1 cellular context compared by ENCODE assay signal in genomic region chr5:158943569-158943968, GRCh38.
TF ChIP-seq lines count a peak whose summit lies in the region.

No MANE protein-coding gene starts in this region.

TF ChIP-seq in HEK293, 187 proteins besides CTCF, POLR2A, EP300 and RAD21 (continued from another document):
- TF ChIP-seq ZBTB11 (tag by site-specific recombination; conservative IDR thresholded peaks at IDR 0.05; ENCODE audit: low read depth), result no peak
